1 cellular context compared by ENCODE assay signal in the genomic region with DNA sequence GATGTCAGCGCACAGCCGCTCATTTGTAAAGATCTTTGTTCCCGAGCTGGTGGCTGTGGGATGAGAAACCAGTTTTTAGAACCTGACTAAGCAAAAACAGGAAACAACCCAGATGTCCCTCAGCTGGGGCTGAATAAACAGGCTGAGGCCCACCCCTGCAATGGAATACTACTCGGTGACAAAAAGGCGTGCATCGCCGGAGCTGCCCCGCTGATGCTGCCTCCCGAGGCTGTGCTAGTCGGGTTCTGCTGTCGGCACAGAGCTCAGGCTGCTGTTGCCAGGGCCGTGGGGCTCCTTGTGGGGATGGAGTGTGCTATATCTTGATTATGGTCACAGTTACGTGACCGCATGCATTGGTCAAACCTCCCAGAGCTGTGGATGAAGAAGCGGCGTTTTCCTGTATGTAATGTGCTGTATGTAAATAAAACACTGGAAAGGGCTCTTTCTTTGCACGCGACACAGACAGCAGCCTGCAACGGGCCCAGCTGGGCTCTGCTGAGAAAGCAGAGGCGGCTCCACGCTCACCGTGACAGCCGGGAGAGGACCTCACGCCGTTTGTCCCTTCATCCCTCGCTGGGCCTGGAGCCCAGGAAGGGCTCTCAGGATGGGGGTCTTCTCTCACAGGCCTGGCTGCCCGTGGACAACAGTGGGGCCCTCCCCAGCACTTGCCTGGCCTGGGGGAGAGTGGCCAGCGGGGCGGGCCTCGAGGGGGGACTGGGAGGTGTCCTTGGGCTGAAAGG.
TF ChIP-seq lines count a peak whose summit lies in the region.

No MANE protein-coding gene starts in this region.

TF ChIP-seq in HepG2, 621 proteins besides CTCF, POLR2A, EP300 and RAD21 (continued from another document and continues in another):
- TF ChIP-seq, protein P1, sequence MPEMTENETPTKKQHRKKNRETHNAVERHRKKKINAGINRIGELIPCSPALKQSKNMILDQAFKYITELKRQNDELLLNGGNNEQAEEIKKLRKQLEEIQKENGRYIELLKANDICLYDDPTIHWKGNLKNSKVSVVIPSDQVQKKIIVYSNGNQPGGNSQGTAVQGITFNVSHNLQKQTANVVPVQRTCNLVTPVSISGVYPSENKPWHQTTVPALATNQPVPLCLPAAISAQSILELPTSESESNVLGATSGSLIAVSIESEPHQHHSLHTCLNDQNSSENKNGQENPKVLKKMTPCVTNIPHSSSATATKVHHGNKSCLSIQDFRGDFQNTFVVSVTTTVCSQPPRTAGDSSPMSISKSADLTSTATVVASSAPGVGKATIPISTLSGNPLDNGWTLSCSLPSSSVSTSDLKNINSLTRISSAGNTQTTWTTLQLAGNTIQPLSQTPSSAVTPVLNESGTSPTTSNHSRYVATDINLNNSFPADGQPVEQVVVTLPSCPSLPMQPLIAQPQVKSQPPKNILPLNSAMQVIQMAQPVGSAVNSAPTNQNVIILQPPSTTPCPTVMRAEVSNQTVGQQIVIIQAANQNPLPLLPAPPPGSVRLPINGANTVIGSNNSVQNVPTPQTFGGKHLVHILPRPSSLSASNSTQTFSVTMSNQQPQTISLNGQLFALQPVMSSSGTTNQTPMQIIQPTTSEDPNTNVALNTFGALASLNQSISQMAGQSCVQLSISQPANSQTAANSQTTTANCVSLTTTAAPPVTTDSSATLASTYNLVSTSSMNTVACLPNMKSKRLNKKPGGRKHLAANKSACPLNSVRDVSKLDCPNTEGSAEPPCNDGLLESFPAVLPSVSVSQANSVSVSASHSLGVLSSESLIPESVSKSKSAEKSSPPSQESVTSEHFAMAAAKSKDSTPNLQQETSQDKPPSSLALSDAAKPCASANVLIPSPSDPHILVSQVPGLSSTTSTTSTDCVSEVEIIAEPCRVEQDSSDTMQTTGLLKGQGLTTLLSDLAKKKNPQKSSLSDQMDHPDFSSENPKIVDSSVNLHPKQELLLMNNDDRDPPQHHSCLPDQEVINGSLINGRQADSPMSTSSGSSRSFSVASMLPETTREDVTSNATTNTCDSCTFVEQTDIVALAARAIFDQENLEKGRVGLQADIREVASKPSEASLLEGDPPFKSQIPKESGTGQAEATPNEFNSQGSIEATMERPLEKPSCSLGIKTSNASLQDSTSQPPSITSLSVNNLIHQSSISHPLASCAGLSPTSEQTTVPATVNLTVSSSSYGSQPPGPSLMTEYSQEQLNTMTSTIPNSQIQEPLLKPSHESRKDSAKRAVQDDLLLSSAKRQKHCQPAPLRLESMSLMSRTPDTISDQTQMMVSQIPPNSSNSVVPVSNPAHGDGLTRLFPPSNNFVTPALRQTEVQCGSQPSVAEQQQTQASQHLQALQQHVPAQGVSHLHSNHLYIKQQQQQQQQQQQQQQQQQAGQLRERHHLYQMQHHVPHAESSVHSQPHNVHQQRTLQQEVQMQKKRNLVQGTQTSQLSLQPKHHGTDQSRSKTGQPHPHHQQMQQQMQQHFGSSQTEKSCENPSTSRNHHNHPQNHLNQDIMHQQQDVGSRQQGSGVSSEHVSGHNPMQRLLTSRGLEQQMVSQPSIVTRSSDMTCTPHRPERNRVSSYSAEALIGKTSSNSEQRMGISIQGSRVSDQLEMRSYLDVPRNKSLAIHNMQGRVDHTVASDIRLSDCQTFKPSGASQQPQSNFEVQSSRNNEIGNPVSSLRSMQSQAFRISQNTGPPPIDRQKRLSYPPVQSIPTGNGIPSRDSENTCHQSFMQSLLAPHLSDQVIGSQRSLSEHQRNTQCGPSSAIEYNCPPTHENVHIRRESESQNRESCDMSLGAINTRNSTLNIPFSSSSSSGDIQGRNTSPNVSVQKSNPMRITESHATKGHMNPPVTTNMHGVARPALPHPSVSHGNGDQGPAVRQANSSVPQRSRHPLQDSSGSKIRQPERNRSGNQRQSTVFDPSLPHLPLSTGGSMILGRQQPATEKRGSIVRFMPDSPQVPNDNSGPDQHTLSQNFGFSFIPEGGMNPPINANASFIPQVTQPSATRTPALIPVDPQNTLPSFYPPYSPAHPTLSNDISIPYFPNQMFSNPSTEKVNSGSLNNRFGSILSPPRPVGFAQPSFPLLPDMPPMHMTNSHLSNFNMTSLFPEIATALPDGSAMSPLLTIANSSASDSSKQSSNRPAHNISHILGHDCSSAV (CRISPR knock-in tag; IDR thresholded peaks at IDR 0.05; ENCODE audit: borderline replicate concordance), result no peak
- TF ChIP-seq ZNF598 (CRISPR knock-in tag; IDR thresholded peaks at IDR 0.05; ENCODE audit: borderline replicate concordance), result no peak
- no peak for TF ChIP-seq MXD4 (CRISPR knock-in tag; IDR thresholded peaks at IDR 0.05)
- TF ChIP-seq ZNF44 (CRISPR knock-in tag; IDR thresholded peaks at IDR 0.05), result 0 out of 2 replicates have a peak, but pooled peaks have one; percentile 36
- no peak for TF ChIP-seq ZFP62 (CRISPR knock-in tag; IDR thresholded peaks at IDR 0.05)
- TF ChIP-seq, protein P2, sequence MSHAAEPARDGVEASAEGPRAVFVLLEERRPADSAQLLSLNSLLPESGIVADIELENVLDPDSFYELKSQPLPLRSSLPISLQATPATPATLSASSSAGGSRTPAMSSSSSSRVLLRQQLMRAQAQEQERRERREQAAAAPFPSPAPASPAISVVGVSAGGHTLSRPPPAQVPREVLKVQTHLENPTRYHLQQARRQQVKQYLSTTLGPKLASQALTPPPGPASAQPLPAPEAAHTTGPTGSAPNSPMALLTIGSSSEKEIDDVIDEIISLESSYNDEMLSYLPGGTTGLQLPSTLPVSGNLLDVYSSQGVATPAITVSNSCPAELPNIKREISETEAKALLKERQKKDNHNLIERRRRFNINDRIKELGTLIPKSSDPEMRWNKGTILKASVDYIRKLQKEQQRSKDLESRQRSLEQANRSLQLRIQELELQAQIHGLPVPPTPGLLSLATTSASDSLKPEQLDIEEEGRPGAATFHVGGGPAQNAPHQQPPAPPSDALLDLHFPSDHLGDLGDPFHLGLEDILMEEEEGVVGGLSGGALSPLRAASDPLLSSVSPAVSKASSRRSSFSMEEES (CRISPR knock-in tag; IDR thresholded peaks at IDR 0.05), result no peak
- TF ChIP-seq ETV6 (CRISPR knock-in tag; conservative IDR thresholded peaks at IDR 0.05), result no peak
- no peak for TF ChIP-seq SYNCRIP (IDR thresholded peaks at IDR 0.05; ENCODE audit: insufficient read depth, low read depth, low read length)
- no peak for TF ChIP-seq NONO (IDR thresholded peaks at IDR 0.05)
- no peak for TF ChIP-seq NONO (CRISPR knock-in tag; conservative IDR thresholded peaks at IDR 0.05)
- no peak for TF ChIP-seq ZNF296 (CRISPR knock-in tag; conservative IDR thresholded peaks at IDR 0.05)
- TF ChIP-seq, protein P3, sequence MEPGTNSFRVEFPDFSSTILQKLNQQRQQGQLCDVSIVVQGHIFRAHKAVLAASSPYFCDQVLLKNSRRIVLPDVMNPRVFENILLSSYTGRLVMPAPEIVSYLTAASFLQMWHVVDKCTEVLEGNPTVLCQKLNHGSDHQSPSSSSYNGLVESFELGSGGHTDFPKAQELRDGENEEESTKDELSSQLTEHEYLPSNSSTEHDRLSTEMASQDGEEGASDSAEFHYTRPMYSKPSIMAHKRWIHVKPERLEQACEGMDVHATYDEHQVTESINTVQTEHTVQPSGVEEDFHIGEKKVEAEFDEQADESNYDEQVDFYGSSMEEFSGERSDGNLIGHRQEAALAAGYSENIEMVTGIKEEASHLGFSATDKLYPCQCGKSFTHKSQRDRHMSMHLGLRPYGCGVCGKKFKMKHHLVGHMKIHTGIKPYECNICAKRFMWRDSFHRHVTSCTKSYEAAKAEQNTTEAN (CRISPR knock-in tag; conservative IDR thresholded peaks at IDR 0.05), result 0 out of 2 replicates have a peak, but pooled peaks have one; percentile 20
- TF ChIP-seq, protein P4, sequence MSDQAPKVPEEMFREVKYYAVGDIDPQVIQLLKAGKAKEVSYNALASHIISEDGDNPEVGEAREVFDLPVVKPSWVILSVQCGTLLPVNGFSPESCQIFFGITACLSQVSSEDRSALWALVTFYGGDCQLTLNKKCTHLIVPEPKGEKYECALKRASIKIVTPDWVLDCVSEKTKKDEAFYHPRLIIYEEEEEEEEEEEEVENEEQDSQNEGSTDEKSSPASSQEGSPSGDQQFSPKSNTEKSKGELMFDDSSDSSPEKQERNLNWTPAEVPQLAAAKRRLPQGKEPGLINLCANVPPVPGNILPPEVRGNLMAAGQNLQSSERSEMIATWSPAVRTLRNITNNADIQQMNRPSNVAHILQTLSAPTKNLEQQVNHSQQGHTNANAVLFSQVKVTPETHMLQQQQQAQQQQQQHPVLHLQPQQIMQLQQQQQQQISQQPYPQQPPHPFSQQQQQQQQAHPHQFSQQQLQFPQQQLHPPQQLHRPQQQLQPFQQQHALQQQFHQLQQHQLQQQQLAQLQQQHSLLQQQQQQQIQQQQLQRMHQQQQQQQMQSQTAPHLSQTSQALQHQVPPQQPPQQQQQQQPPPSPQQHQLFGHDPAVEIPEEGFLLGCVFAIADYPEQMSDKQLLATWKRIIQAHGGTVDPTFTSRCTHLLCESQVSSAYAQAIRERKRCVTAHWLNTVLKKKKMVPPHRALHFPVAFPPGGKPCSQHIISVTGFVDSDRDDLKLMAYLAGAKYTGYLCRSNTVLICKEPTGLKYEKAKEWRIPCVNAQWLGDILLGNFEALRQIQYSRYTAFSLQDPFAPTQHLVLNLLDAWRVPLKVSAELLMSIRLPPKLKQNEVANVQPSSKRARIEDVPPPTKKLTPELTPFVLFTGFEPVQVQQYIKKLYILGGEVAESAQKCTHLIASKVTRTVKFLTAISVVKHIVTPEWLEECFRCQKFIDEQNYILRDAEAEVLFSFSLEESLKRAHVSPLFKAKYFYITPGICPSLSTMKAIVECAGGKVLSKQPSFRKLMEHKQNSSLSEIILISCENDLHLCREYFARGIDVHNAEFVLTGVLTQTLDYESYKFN (CRISPR knock-in tag; conservative IDR thresholded peaks at IDR 0.05), result peak; percentile 61
- TF ChIP-seq FOXA3 (CRISPR knock-in tag; IDR thresholded peaks at IDR 0.05), result peak; percentile 58
- TF ChIP-seq, protein P5, sequence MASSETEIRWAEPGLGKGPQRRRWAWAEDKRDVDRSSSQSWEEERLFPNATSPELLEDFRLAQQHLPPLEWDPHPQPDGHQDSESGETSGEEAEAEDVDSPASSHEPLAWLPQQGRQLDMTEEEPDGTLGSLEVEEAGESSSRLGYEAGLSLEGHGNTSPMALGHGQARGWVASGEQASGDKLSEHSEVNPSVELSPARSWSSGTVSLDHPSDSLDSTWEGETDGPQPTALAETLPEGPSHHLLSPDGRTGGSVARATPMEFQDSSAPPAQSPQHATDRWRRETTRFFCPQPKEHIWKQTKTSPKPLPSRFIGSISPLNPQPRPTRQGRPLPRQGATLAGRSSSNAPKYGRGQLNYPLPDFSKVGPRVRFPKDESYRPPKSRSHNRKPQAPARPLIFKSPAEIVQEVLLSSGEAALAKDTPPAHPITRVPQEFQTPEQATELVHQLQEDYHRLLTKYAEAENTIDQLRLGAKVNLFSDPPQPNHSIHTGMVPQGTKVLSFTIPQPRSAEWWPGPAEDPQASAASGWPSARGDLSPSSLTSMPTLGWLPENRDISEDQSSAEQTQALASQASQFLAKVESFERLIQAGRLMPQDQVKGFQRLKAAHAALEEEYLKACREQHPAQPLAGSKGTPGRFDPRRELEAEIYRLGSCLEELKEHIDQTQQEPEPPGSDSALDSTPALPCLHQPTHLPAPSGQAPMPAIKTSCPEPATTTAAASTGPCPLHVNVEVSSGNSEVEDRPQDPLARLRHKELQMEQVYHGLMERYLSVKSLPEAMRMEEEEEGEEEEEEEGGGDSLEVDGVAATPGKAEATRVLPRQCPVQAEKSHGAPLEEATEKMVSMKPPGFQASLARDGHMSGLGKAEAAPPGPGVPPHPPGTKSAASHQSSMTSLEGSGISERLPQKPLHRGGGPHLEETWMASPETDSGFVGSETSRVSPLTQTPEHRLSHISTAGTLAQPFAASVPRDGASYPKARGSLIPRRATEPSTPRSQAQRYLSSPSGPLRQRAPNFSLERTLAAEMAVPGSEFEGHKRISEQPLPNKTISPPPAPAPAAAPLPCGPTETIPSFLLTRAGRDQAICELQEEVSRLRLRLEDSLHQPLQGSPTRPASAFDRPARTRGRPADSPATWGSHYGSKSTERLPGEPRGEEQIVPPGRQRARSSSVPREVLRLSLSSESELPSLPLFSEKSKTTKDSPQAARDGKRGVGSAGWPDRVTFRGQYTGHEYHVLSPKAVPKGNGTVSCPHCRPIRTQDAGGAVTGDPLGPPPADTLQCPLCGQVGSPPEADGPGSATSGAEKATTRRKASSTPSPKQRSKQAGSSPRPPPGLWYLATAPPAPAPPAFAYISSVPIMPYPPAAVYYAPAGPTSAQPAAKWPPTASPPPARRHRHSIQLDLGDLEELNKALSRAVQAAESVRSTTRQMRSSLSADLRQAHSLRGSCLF (CRISPR knock-in tag; IDR thresholded peaks at IDR 0.05; ENCODE audit: borderline replicate concordance), result no peak
- TF ChIP-seq, protein P6, sequence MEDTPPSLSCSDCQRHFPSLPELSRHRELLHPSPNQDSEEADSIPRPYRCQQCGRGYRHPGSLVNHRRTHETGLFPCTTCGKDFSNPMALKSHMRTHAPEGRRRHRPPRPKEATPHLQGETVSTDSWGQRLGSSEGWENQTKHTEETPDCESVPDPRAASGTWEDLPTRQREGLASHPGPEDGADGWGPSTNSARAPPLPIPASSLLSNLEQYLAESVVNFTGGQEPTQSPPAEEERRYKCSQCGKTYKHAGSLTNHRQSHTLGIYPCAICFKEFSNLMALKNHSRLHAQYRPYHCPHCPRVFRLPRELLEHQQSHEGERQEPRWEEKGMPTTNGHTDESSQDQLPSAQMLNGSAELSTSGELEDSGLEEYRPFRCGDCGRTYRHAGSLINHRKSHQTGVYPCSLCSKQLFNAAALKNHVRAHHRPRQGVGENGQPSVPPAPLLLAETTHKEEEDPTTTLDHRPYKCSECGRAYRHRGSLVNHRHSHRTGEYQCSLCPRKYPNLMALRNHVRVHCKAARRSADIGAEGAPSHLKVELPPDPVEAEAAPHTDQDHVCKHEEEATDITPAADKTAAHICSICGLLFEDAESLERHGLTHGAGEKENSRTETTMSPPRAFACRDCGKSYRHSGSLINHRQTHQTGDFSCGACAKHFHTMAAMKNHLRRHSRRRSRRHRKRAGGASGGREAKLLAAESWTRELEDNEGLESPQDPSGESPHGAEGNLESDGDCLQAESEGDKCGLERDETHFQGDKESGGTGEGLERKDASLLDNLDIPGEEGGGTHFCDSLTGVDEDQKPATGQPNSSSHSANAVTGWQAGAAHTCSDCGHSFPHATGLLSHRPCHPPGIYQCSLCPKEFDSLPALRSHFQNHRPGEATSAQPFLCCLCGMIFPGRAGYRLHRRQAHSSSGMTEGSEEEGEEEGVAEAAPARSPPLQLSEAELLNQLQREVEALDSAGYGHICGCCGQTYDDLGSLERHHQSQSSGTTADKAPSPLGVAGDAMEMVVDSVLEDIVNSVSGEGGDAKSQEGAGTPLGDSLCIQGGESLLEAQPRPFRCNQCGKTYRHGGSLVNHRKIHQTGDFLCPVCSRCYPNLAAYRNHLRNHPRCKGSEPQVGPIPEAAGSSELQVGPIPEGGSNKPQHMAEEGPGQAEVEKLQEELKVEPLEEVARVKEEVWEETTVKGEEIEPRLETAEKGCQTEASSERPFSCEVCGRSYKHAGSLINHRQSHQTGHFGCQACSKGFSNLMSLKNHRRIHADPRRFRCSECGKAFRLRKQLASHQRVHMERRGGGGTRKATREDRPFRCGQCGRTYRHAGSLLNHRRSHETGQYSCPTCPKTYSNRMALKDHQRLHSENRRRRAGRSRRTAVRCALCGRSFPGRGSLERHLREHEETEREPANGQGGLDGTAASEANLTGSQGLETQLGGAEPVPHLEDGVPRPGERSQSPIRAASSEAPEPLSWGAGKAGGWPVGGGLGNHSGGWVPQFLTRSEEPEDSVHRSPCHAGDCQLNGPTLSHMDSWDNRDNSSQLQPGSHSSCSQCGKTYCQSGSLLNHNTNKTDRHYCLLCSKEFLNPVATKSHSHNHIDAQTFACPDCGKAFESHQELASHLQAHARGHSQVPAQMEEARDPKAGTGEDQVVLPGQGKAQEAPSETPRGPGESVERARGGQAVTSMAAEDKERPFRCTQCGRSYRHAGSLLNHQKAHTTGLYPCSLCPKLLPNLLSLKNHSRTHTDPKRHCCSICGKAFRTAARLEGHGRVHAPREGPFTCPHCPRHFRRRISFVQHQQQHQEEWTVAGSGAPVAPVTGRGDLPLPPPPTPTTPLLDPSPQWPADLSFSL (CRISPR knock-in tag; IDR thresholded peaks at IDR 0.05), result 0 out of 2 replicates have a peak, but pooled peaks have one; percentile 52
- TF ChIP-seq MBNL3 (CRISPR knock-in tag; conservative IDR thresholded peaks at IDR 0.05), result no peak
- no peak for TF ChIP-seq SRSF1 (optimal IDR thresholded peaks at IDR 0.05; ENCODE audit: low read depth, low read length)
- peak; percentile 28; the same call in 1 of the 2 replicates for TF ChIP-seq ZFX (CRISPR knock-in tag; IDR thresholded peaks at IDR 0.05; ENCODE audit: low read depth)
